ENCODE assay signal across 8 cellular contexts in the genomic region with DNA sequence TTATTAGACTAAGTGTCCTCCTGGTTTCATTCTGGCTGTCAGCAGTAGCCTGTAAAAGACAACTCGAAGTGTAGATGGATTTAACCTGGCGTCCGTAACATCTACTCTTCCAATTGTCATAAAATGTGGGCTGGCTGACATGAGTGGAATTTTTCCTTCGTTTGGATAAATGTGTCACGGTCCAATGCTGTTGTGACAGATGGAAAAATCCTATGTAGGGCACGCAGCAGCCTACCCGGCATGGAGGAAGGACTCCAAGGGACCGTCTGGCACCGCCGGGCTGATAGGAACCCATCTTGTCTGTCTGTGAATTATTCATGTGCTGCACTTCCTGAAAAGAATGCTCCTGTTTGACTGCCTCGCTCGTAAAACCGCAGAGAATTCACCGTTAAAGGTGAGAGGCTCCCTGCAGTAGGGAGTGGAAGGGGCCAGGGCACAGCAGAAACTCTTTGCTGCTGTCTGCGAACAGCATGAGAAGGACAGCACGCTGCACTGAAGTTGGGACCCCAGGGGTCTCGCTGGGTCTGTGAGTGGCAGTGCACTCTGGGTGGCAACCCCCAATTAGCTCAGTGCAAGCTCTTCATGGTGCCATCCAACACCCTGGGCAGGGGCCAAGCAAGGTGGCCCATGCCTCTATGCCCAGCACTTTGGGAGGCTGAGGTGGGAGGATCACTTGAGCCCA. TPM values are rescaled to one million over a fixed set of nuclear protein-coding genes. Genes with fewer than 3 reads are reported as not detected.
A peak's percentile ranks its signal among the peaks of the same experiment; 100 is the strongest.
DNase-seq lines count a peak whose midpoint lies in the region; ATAC-seq and TF ChIP-seq lines count a peak whose summit lies in the region.

No MANE protein-coding gene starts in this region.

- no peak for TF ChIP-seq POLR2A in breast epithelium (IDR thresholded peaks at IDR 0.05)

- H3K79me2 ChIP-seq in DOHH2 (ENCODE audit: control insufficient read depth, low read length), result peaks cover 45% of the 10 kb centered on the region
- peaks cover 13% of the 10 kb centered on the region for H3K79me2 ChIP-seq in neural cell (replicated peaks; ENCODE audit: insufficient read depth, low read length)

- H3K27me3 ChIP-seq in DOHH2 (ENCODE audit: control insufficient read depth, low read length) (no peaks in the 10 kb centered on the region), HL-60 (ENCODE audit: insufficient read depth, poor library complexity, severe bottlenecking) (no peaks in the 10 kb centered on the region), breast epithelium (no peaks in the 10 kb centered on the region), neural cell (ENCODE audit: insufficient read depth, low read depth, low read length) (no peaks in the 10 kb centered on the region)

- peak overlapping the region; percentile 2 for H3K9ac ChIP-seq in neural cell (ENCODE audit: low read length)

- no peak overlapping the region for H2AFZ ChIP-seq in neural cell (ENCODE audit: low read depth, low read length)

- ATAC-seq in GM19328 (IDR thresholded peaks at IDR 0.05; ENCODE audit: unreplicated experiment), result no peak

- H3K4me1 ChIP-seq in DOHH2 (ENCODE audit: control insufficient read depth, low read length) (peaks cover 87% of the 10 kb centered on the region), breast epithelium (no peaks in the 10 kb centered on the region)

- intact Hi-C loops in breast epithelium (cut with DNase I; ENCODE audit: low total_unique reads), result no loop called here

- H3K9me3 ChIP-seq in DOHH2 (ENCODE audit: control insufficient read depth, insufficient read depth, low read length), result no peaks in the 10 kb centered on the region
- H3K9me3 ChIP-seq in breast epithelium, result no peaks in the 10 kb centered on the region
- H3K9me3 ChIP-seq in neural cell (ENCODE audit: low read length), result no peaks in the 10 kb centered on the region

- TF ChIP-seq CTCF in DOHH2 (IDR thresholded peaks at IDR 0.05; ENCODE audit: low read depth, low read length, poor library complexity, severe bottlenecking) (no peak), HL-60 (IDR thresholded peaks at IDR 0.05; ENCODE audit: insufficient read depth, low read length) (no peak), breast epithelium (IDR thresholded peaks at IDR 0.05) (no peak), neural cell (IDR thresholded peaks at IDR 0.05; ENCODE audit: poor library complexity, severe bottlenecking) (no peak)

- H3K4me2 ChIP-seq in DOHH2 (ENCODE audit: low read length), result peak overlapping the region; percentile 79
- peak overlapping the region; percentile 19 for H3K4me2 ChIP-seq in neural cell (ENCODE audit: low read length)

- peak in 1 of 2 experiments; percentile 81 for DNase-seq in HL-60 (ENCODE audit: low read depth in 1 of 2, low spot score in 1 of 2)
- peak; percentile 19 to 90 (median 50) for DNase-seq in T-helper 2 cell
- no peak for DNase-seq in breast epithelium (ENCODE audit: low spot score in 2 of 2)
- no peak for DNase-seq in AG08396 (ENCODE audit: low spot score)
- DNase-seq in foreskin melanocyte, result no peak

- H3K9me2 ChIP-seq in DOHH2 (replicated peaks; ENCODE audit: control insufficient read depth, low read length), result no peaks in the 10 kb centered on the region
- no peaks in the 10 kb centered on the region for H3K9me2 ChIP-seq in neural cell (ENCODE audit: insufficient read depth, low read length)

- peaks cover 29% of the 10 kb centered on the region for H3F3A ChIP-seq in DOHH2 (ENCODE audit: control insufficient read depth, insufficient read depth)
- no peaks in the 10 kb centered on the region for H3F3A ChIP-seq in neural cell (ENCODE audit: insufficient read depth, low read length, poor library complexity, severe bottlenecking)

- H4K20me1 ChIP-seq in DOHH2 (ENCODE audit: control insufficient read depth, insufficient read depth, low read depth, low read length), result no peaks in the 10 kb centered on the region; the same call in 1 of the 2 replicates
- H4K20me1 ChIP-seq in neural cell (ENCODE audit: insufficient read depth), result no peaks in the 10 kb centered on the region

- no peak for TF ChIP-seq EP300 in neural cell (conservative IDR thresholded peaks at IDR 0.05; ENCODE audit: poor library complexity, severe bottlenecking)

- H3K27ac ChIP-seq in DOHH2 (ENCODE audit: low read depth, low read length), result peak overlapping the region; percentile 94
- H3K27ac ChIP-seq in HL-60 (replicated peaks), result peak overlapping the region; percentile 95
- H3K27ac ChIP-seq in breast epithelium, result peak overlapping the region; percentile 57 to 86
- H3K27ac ChIP-seq in neural cell (ENCODE audit: low read length), result peak overlapping the region; percentile 29

- TF ChIP-seq RAD21 in neural cell (conservative IDR thresholded peaks at IDR 0.05), result no peak

- H3K4me3 ChIP-seq in DOHH2 (ENCODE audit: low read length), result peak overlapping the region; percentile 78
- no peak overlapping the region for H3K4me3 ChIP-seq in HL-60 (replicated peaks; ENCODE audit: insufficient read depth, low read length)
- no peak overlapping the region for H3K4me3 ChIP-seq in breast epithelium
- peak overlapping the region; percentile 35 for H3K4me3 ChIP-seq in neural cell (ENCODE audit: low read length)

- H3K36me3 ChIP-seq in DOHH2 (ENCODE audit: control insufficient read depth, low read length) (peaks cover 50% of the 10 kb centered on the region), breast epithelium (no peaks in the 10 kb centered on the region), neural cell (ENCODE audit: insufficient read depth, low read length) (no peaks in the 10 kb centered on the region)

TF ChIP-seq in neural cell, 6 proteins besides CTCF, POLR2A, EP300 and RAD21:
- TF ChIP-seq MXI1 (conservative IDR thresholded peaks at IDR 0.05; ENCODE audit: poor library complexity, severe bottlenecking), result no peak
- TF ChIP-seq POLR2AphosphoS5 (IDR thresholded peaks at IDR 0.05), result no peak

RNA-seq across cellular contexts. Expression of gene ORAI2, which starts 1.6 kb away (rescaled TPM):
- total RNA-seq in breast epithelium, result 10 to 100 TPM in 2 of 3 donors, 1 to 10 TPM in 1; 8.3 to 24.9 (median 18.1) TPM
- 36.3 and 52.0 TPM in 2 replicates for polyA plus RNA-seq in neural cell
- polyA minus RNA-seq in neural cell, result 46.3 and 49.3 TPM in 2 replicates

RNA-seq across cellular contexts. Expression of gene ALKBH4, which starts 32.9 kb away (rescaled TPM):
- 10 to 100 TPM; 15.1 to 28.5 (median 17.8) TPM for total RNA-seq in breast epithelium
- polyA plus RNA-seq in neural cell, result 27.2 and 28.2 TPM in 2 replicates
- polyA minus RNA-seq in neural cell, result 23.1 and 26.2 TPM in 2 replicates

RNA-seq across cellular contexts. Expression of gene LRWD1, which starts 33.0 kb away (rescaled TPM):
- total RNA-seq in breast epithelium, result 10 to 100 TPM in 2 of 3 donors, 1 to 10 TPM in 1; 7.4 to 20.6 (median 11.6) TPM
- 85.5 and 108 TPM in 2 replicates for polyA plus RNA-seq in neural cell
- polyA minus RNA-seq in neural cell, result 46.4 and 63.1 TPM in 2 replicates

RNA-seq across cellular contexts. Expression of gene PRKRIP1, which starts 35.6 kb away (rescaled TPM):
- 10 to 100 TPM; 17.3 to 30.5 (median 29.7) TPM for total RNA-seq in breast epithelium
- 113 and 114 TPM in 2 replicates for polyA plus RNA-seq in neural cell
- polyA minus RNA-seq in neural cell, result 46.5 and 48.5 TPM in 2 replicates

RNA-seq across cellular contexts. Expression of gene POLR2J, which starts 47.0 kb away (rescaled TPM):
- 10 to 100 TPM; 14.3 to 24.2 (median 22.3) TPM for total RNA-seq in breast epithelium
- polyA plus RNA-seq in neural cell, result 42.6 and 52.9 TPM in 2 replicates
- 14.4 and 14.6 TPM in 2 replicates for polyA minus RNA-seq in neural cell

Comparison
In these comparisons a context has a peak if more than half of its experiments do, and no peak if none do; other contexts are left out.
1. H3K27ac ChIP-seq: peak in every context shown above with its lines; median percentile 95 in HL-60; 94 in DOHH2; 72 in breast epithelium; 29 in neural cell.
2. H3K4me3 ChIP-seq: peak in DOHH2 (single experiment) and neural cell (single experiment); none in HL-60 (single experiment) and breast epithelium (0 of 3).
3. DNase-seq: peak in T-helper 2 cell (5 of 5); none in breast epithelium (0 of 2), AG08396 (single experiment) and foreskin melanocyte (single experiment).